ENCODE assay signal across 12 cellular contexts in the genomic region with DNA sequence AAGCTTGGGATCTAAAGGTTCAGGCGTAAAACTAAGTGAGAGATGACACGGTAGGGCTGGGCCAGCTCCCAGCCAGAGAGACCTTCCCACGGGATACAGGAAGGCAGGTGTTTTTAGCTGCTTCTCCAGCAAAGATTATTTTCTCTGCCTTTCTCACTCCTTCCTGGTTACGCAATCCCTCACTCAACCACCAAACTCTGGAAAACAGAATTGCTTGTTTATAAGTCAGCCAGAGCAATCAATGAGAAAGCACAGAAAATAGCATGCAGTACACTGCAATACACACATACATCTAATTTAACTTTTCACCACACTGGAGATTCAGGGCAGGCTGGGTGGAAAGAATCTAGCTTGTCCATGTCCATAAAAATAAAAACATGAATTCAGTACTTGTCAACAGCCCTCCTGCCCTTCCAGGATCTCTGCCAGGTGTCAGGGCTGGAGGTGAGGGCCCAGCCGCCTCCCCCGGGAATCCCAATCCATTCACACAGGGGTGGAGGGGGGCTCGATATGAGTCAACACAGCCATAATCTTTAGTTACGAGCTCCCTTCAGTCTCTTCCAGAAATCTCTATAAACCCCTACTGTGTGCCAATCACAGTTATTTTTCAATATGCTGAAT. TPM values are rescaled to one million over a fixed set of nuclear protein-coding genes. Genes with fewer than 3 reads are reported as not detected.
DNase-seq lines count a peak whose midpoint lies in the region; ATAC-seq and TF ChIP-seq lines count a peak whose summit lies in the region.
"Had no signal": no experiment of that assay in that cellular context is flagged by ENCODE, and none has a peak within 500 bp of the region (broad histone marks: within the 10 kb centered on the region; RNA-seq: fewer than 3 reads in every experiment).

No MANE protein-coding gene starts in this region.

- no peak overlapping the region for H3K4me3 Mint-ChIP-seq in CD4-positive, alpha-beta memory T cell
- H3K4me3 Mint-ChIP-seq: B cell had no signal

- peak; percentile 46 for ATAC-seq in Right ventricle myocardium inferior
- no peak for ATAC-seq in HG03565 (IDR thresholded peaks at IDR 0.05; ENCODE audit: unreplicated experiment)
- no peak for ATAC-seq in HG03342 (IDR thresholded peaks at IDR 0.05; ENCODE audit: unreplicated experiment)

- H3K9ac ChIP-seq in adipocyte (ENCODE audit: low read length) = no peak overlapping the region

- peak overlapping the region; percentile 27 for H3K27ac ChIP-seq in urinary bladder (ENCODE audit: low read depth)
- H3K27ac ChIP-seq in CD4-positive, alpha-beta memory T cell (ENCODE audit: low read depth, low read length) = no peak overlapping the region

- 57% methylated on average over 8 of the region's 8 CpGs for WGBS in urinary bladder

- POLR2A ChIA-PET in CD4-positive, alpha-beta memory T cell (lab: Charles Lee; ENCODE audit: partially characterized antibody) = no interaction called here

- H3K36me3 Mint-ChIP-seq in CD4-positive, alpha-beta memory T cell = no peaks in the 10 kb centered on the region

- H3K27ac Mint-ChIP-seq in CD4-positive, alpha-beta memory T cell = no peak overlapping the region
- H3K27ac Mint-ChIP-seq: B cell had no signal

- TF ChIP-seq CTCF in kidney epithelial cell (IDR thresholded peaks at IDR 0.05; ENCODE audit: insufficient read depth, low read length, poor library complexity, severe bottlenecking) = no peak

- H3K27me3 Mint-ChIP-seq in CD4-positive, alpha-beta memory T cell = peaks cover under 1 to 1% of the 10 kb centered on the region in 2 donors
- H3K27me3 Mint-ChIP-seq: B cell had no signal

- H3K9me3 Mint-ChIP-seq in CD4-positive, alpha-beta memory T cell = peaks cover 0 to 2% (median 0%) of the 10 kb centered on the region in 8 donors

- H3K4me1 Mint-ChIP-seq in CD4-positive, alpha-beta memory T cell = no peaks in the 10 kb centered on the region
- H3K4me1 Mint-ChIP-seq: B cell had no signal

- H3K4me1 ChIP-seq in adipocyte (ENCODE audit: control insufficient read depth, insufficient read depth, low read length) = no peaks in the 10 kb centered on the region
- no peaks in the 10 kb centered on the region for H3K4me1 ChIP-seq in urinary bladder (ENCODE audit: insufficient read depth)
- no peaks in the 10 kb centered on the region for H3K4me1 ChIP-seq in CD4-positive, alpha-beta memory T cell (ENCODE audit: insufficient read depth, low read length)

- no peaks in the 10 kb centered on the region for H3K36me3 ChIP-seq in adipocyte (ENCODE audit: control insufficient read depth, insufficient read depth, low read length, severe bottlenecking)
- peaks cover 2% of the 10 kb centered on the region for H3K36me3 ChIP-seq in kidney epithelial cell (ENCODE audit: control insufficient read depth, insufficient read depth, low read length)
- H3K36me3 ChIP-seq in urinary bladder (ENCODE audit: insufficient read depth) = no peaks in the 10 kb centered on the region
- H3K36me3 ChIP-seq in CD4-positive, alpha-beta memory T cell (ENCODE audit: insufficient read depth, low read length) = no peaks in the 10 kb centered on the region

- H3K27me3 ChIP-seq in adipocyte (replicated peaks; ENCODE audit: control insufficient read depth, insufficient read depth, low read length) (no peaks in the 10 kb centered on the region), kidney epithelial cell (ENCODE audit: control insufficient read depth, insufficient read depth, low read length) (no peaks in the 10 kb centered on the region)
- H3K27me3 ChIP-seq in CD4-positive, alpha-beta memory T cell (ENCODE audit: insufficient read depth, low read length) = no peaks in the 10 kb centered on the region

- DNase-seq in Right ventricle myocardium inferior (ENCODE audit: missing footprints) (no peak), cardiac septum (ENCODE audit: low spot score) (no peak), adipocyte (ENCODE audit: low read depth) (peak; percentile 72), kidney epithelial cell (ENCODE audit: low read depth) (peak; percentile 55)
- no peak for DNase-seq in CD4-positive, alpha-beta memory T cell
- DNase-seq: activated naive CD4-positive, alpha-beta T cell treated with Interleukin-2 at 50 U/mL for 16 hours; NCI-H1436; occipital lobe had no signal

- H3K9me3 ChIP-seq in adipocyte (ENCODE audit: control insufficient read depth, low read length) = no peaks in the 10 kb centered on the region
- no peaks in the 10 kb centered on the region for H3K9me3 ChIP-seq in CD4-positive, alpha-beta memory T cell (ENCODE audit: control insufficient read depth in 1 of 2, low read length in 2 of 2)

- H3K4me3 ChIP-seq in adipocyte (ENCODE audit: low read length) (no peak overlapping the region), kidney epithelial cell (ENCODE audit: low read depth, low read length) (no peak overlapping the region), urinary bladder (ENCODE audit: low read depth, low read length) (no peak overlapping the region)
- no peak overlapping the region for H3K4me3 ChIP-seq in CD4-positive, alpha-beta memory T cell (ENCODE audit: low read length in 2 of 2)

- intact Hi-C loops in Right ventricle myocardium inferior (cut with DNase I) (no loop called here), cardiac septum (cut with DNase I) (no loop called here)
- intact Hi-C loops in CD4-positive, alpha-beta memory T cell (cut with micrococcal nuclease) = no loop called here

- CTCF ChIA-PET in CD4-positive, alpha-beta memory T cell (lab: Charles Lee; ENCODE audit: partially characterized antibody) = no interaction called here

RNA-seq across cellular contexts. Expression of gene RHPN2, which starts 12.2 kb away (rescaled TPM):
- total RNA-seq in Right ventricle myocardium inferior (3.0 TPM), cardiac septum (0.67 TPM), kidney epithelial cell (21.3 and 27.6 TPM in 2 replicates), urinary bladder (3.5 TPM)
- 1.8 TPM for polyA plus RNA-seq in urinary bladder
- total RNA-seq in CD4-positive, alpha-beta memory T cell = under 1 TPM; 0.14 to 0.20 TPM
- polyA plus RNA-seq in CD4-positive, alpha-beta memory T cell = under 1 TPM in 1 of 2 donors, not detected in 1; 0.22 TPM

RNA-seq across cellular contexts. Expression of gene GPATCH1, which starts 28.5 kb away (rescaled TPM):
- 6.5 TPM for total RNA-seq in Right ventricle myocardium inferior
- total RNA-seq in cardiac septum = 5.2 TPM
- total RNA-seq in kidney epithelial cell = 4.2 and 6.7 TPM in 2 replicates
- 9.3 TPM for total RNA-seq in urinary bladder
- 6.4 TPM for polyA plus RNA-seq in urinary bladder
- 10 to 100 TPM; 15.5 to 16.7 TPM for total RNA-seq in CD4-positive, alpha-beta memory T cell
- 1 to 10 TPM; 3.3 to 6.0 TPM for polyA plus RNA-seq in CD4-positive, alpha-beta memory T cell

Comparison
In these comparisons a context has a peak if more than half of its experiments do, and no peak if none do; other contexts are left out.
1. DNase-seq: peak in adipocyte (single experiment) and kidney epithelial cell (single experiment); none in Right ventricle myocardium inferior (single experiment), cardiac septum (single experiment) and CD4-positive, alpha-beta memory T cell (0 of 5).